1 cellular context compared by ENCODE assay signal in the genomic region with DNA sequence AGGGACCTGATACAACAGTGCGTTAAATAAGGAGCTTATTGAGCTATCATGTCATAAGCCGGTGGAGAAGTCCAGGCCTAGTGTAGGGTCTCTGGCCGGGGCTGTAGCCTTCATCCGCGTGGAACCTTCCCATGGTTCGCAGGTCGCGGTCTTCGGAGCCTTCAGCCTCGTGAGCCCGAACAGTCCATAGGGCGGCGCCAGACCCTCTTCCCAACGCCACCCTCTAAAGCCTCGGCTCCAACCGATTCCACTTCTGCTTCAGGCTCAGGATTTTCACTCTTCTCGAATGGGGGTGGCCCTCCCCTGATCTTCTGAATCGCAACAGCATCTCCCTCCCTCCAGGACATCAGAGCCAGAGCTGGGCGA.
TF ChIP-seq lines count a peak whose summit lies in the region.

No MANE protein-coding gene starts in this region.

TF ChIP-seq in H1, 55 proteins besides CTCF, POLR2A, EP300 and RAD21:
- TF ChIP-seq, protein P1, sequence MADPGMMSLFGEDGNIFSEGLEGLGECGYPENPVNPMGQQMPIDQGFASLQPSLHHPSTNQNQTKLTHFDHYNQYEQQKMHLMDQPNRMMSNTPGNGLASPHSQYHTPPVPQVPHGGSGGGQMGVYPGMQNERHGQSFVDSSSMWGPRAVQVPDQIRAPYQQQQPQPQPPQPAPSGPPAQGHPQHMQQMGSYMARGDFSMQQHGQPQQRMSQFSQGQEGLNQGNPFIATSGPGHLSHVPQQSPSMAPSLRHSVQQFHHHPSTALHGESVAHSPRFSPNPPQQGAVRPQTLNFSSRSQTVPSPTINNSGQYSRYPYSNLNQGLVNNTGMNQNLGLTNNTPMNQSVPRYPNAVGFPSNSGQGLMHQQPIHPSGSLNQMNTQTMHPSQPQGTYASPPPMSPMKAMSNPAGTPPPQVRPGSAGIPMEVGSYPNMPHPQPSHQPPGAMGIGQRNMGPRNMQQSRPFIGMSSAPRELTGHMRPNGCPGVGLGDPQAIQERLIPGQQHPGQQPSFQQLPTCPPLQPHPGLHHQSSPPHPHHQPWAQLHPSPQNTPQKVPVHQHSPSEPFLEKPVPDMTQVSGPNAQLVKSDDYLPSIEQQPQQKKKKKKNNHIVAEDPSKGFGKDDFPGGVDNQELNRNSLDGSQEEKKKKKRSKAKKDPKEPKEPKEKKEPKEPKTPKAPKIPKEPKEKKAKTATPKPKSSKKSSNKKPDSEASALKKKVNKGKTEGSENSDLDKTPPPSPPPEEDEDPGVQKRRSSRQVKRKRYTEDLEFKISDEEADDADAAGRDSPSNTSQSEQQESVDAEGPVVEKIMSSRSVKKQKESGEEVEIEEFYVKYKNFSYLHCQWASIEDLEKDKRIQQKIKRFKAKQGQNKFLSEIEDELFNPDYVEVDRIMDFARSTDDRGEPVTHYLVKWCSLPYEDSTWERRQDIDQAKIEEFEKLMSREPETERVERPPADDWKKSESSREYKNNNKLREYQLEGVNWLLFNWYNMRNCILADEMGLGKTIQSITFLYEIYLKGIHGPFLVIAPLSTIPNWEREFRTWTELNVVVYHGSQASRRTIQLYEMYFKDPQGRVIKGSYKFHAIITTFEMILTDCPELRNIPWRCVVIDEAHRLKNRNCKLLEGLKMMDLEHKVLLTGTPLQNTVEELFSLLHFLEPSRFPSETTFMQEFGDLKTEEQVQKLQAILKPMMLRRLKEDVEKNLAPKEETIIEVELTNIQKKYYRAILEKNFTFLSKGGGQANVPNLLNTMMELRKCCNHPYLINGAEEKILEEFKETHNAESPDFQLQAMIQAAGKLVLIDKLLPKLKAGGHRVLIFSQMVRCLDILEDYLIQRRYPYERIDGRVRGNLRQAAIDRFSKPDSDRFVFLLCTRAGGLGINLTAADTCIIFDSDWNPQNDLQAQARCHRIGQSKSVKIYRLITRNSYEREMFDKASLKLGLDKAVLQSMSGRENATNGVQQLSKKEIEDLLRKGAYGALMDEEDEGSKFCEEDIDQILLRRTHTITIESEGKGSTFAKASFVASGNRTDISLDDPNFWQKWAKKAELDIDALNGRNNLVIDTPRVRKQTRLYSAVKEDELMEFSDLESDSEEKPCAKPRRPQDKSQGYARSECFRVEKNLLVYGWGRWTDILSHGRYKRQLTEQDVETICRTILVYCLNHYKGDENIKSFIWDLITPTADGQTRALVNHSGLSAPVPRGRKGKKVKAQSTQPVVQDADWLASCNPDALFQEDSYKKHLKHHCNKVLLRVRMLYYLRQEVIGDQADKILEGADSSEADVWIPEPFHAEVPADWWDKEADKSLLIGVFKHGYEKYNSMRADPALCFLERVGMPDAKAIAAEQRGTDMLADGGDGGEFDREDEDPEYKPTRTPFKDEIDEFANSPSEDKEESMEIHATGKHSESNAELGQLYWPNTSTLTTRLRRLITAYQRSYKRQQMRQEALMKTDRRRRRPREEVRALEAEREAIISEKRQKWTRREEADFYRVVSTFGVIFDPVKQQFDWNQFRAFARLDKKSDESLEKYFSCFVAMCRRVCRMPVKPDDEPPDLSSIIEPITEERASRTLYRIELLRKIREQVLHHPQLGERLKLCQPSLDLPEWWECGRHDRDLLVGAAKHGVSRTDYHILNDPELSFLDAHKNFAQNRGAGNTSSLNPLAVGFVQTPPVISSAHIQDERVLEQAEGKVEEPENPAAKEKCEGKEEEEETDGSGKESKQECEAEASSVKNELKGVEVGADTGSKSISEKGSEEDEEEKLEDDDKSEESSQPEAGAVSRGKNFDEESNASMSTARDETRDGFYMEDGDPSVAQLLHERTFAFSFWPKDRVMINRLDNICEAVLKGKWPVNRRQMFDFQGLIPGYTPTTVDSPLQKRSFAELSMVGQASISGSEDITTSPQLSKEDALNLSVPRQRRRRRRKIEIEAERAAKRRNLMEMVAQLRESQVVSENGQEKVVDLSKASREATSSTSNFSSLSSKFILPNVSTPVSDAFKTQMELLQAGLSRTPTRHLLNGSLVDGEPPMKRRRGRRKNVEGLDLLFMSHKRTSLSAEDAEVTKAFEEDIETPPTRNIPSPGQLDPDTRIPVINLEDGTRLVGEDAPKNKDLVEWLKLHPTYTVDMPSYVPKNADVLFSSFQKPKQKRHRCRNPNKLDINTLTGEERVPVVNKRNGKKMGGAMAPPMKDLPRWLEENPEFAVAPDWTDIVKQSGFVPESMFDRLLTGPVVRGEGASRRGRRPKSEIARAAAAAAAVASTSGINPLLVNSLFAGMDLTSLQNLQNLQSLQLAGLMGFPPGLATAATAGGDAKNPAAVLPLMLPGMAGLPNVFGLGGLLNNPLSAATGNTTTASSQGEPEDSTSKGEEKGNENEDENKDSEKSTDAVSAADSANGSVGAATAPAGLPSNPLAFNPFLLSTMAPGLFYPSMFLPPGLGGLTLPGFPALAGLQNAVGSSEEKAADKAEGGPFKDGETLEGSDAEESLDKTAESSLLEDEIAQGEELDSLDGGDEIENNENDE (IDR thresholded peaks at IDR 0.05; ENCODE audit: insufficient replicate concordance, low read length) = no peak
- TF ChIP-seq POU5F1 (IDR thresholded peaks at IDR 0.05; ENCODE audit: low read depth, low read length) (no peak), POLR2AphosphoS5 (IDR thresholded peaks at IDR 0.05; ENCODE audit: low read depth, low read length) (no peak), SIN3A (conservative IDR thresholded peaks at IDR 0.05 in 1 of 2, IDR thresholded peaks at IDR 0.05 in 1 of 2; ENCODE audit: low read depth in 1 of 2, low read length in 2 of 2) (no peak), CBX5 (IDR thresholded peaks at IDR 0.05; ENCODE audit: low read depth, low read length) (no peak), BCL11A (IDR thresholded peaks at IDR 0.05; ENCODE audit: low read depth in 2 of 2, low read length in 2 of 2) (no peak)
